18 cellular contexts compared by ENCODE assay signal in the genomic region with DNA sequence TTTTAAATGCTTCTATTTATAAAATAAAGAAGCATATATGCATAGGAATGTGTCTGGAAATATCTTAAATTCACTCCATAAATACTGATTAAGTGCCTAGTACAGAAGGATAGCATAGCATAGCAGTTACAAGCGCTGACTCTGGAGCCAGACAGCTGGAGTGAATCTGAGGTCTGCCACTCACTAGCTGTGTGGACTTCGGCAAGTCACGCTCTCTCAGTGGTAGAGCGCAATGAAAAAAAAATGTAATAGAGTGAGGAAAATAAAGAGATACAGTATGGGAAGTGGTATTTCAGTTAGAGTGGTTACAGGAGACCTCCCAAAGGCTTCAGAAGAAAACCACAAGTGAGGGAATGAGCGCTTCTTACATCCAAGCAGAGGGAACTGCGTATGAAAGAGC.
"Had no signal": no experiment of that assay in that cellular context is flagged by ENCODE, and none has a peak within 500 bp of the region (broad histone marks: within the 10 kb centered on the region; RNA-seq: fewer than 3 reads in every experiment).

No MANE protein-coding gene starts in this region.

- H3K9me3 Mint-ChIP-seq: activated CD4-positive, alpha-beta T cell treated with anti-CD3 and anti-CD28 coated beads, Interleukin-2, amount 10 ng/mL, durations not matched to agents 7 days and 5 days; activated naive CD4-positive, alpha-beta T cell treated with anti-CD3 and anti-CD28 coated beads, Interleukin-2, amount 50 U/mL, for 24 hours; stimulated activated naive B cell treated with anti-CD40 and anti-IgM and Interleukin-4, amounts not matched to agents 10 μg/mL and 1 μg/mL and 100 μg/mL, for 72 hours had no signal

- H3K36me3 Mint-ChIP-seq: activated naive CD4-positive, alpha-beta T cell treated with anti-CD3 and anti-CD28 coated beads, Interleukin-2, amount 50 U/mL, for 24 hours; naive thymus-derived CD4-positive, alpha-beta T cell; stimulated activated naive B cell treated with anti-CD40 and anti-IgM and Interleukin-4, amounts not matched to agents 10 μg/mL and 1 μg/mL and 100 μg/mL, for 72 hours had no signal

- H3K27ac ChIP-seq: body of pancreas, coronary artery, lower lobe of right lung, psoas muscle, right lobe of liver, spleen, transverse colon had no signal

- H3K36me3 ChIP-seq: lower lobe of right lung, right lobe of liver, spleen, transverse colon had no signal

- H3K27ac Mint-ChIP-seq: activated CD4-positive, alpha-beta T cell treated with anti-CD3 and anti-CD28 coated beads, Interleukin-2, amount 10 ng/mL, durations not matched to agents 7 days and 5 days; activated naive CD4-positive, alpha-beta T cell treated with anti-CD3 and anti-CD28 coated beads, Interleukin-2, amount 50 U/mL, for 24 hours; naive thymus-derived CD4-positive, alpha-beta T cell; stimulated activated naive B cell treated with anti-CD40 and anti-IgM and Interleukin-4, amounts not matched to agents 10 μg/mL and 1 μg/mL and 100 μg/mL, for 72 hours had no signal

- DNase-seq: activated CD4-positive, alpha-beta T cell treated with anti-CD3 and anti-CD28 coated beads, Interleukin-2, amount 10 ng/mL, durations not matched to agents 7 days and 5 days; activated T-cell treated with anti-CD3 and anti-CD28 coated beads, Interleukin-2, amount 50 U/mL, for 1 hour; amniotic stem cell; body of pancreas; central memory CD4-positive, alpha-beta T cell; effector CD8-positive, alpha-beta T cell; hippocampal formation; naive thymus-derived CD4-positive, alpha-beta T cell; psoas muscle; right lobe of liver; stimulated activated CD4-positive, alpha-beta T cell treated with anti-CD3 and anti-CD28 coated beads, Interleukin-1b, Interleukin-23, amount 100 ng/mL, for 48 hours; stimulated activated naive B cell treated with anti-CD40 and anti-IgM and Interleukin-4, amounts not matched to agents 10 μg/mL and 1 μg/mL and 100 μg/mL, for 72 hours; T-helper 1 cell; transverse colon had no signal

- H3K9me3 ChIP-seq: body of pancreas, lower lobe of right lung, psoas muscle, right lobe of liver had no signal

- H3K4me3 Mint-ChIP-seq: activated CD4-positive, alpha-beta T cell treated with anti-CD3 and anti-CD28 coated beads, Interleukin-2, amount 10 ng/mL, durations not matched to agents 7 days and 5 days; activated naive CD4-positive, alpha-beta T cell treated with anti-CD3 and anti-CD28 coated beads, Interleukin-2, amount 50 U/mL, for 24 hours; naive thymus-derived CD4-positive, alpha-beta T cell; stimulated activated naive B cell treated with anti-CD40 and anti-IgM and Interleukin-4, amounts not matched to agents 10 μg/mL and 1 μg/mL and 100 μg/mL, for 72 hours had no signal

- H3K4me3 ChIP-seq: body of pancreas, coronary artery, lower lobe of right lung, psoas muscle, right lobe of liver, spleen, transverse colon had no signal

- H3K27me3 ChIP-seq: body of pancreas, right lobe of liver, spleen, transverse colon had no signal

- H3K4me1 Mint-ChIP-seq: activated CD4-positive, alpha-beta T cell treated with anti-CD3 and anti-CD28 coated beads, Interleukin-2, amount 10 ng/mL, durations not matched to agents 7 days and 5 days; activated naive CD4-positive, alpha-beta T cell treated with anti-CD3 and anti-CD28 coated beads, Interleukin-2, amount 50 U/mL, for 24 hours; naive thymus-derived CD4-positive, alpha-beta T cell; stimulated activated naive B cell treated with anti-CD40 and anti-IgM and Interleukin-4, amounts not matched to agents 10 μg/mL and 1 μg/mL and 100 μg/mL, for 72 hours had no signal

- H3K4me1 ChIP-seq: body of pancreas, lower lobe of right lung, psoas muscle, right lobe of liver, spleen, transverse colon had no signal

- H3K27me3 Mint-ChIP-seq: activated CD4-positive, alpha-beta T cell treated with anti-CD3 and anti-CD28 coated beads, Interleukin-2, amount 10 ng/mL, durations not matched to agents 7 days and 5 days; activated naive CD4-positive, alpha-beta T cell treated with anti-CD3 and anti-CD28 coated beads, Interleukin-2, amount 50 U/mL, for 24 hours; naive thymus-derived CD4-positive, alpha-beta T cell; stimulated activated naive B cell treated with anti-CD40 and anti-IgM and Interleukin-4, amounts not matched to agents 10 μg/mL and 1 μg/mL and 100 μg/mL, for 72 hours had no signal
